Comparison of ENCODE assay signal across 19 cellular contexts in genomic region chr4:16852168-16852567, GRCh38. TPM values are rescaled to one million over a fixed set of nuclear protein-coding genes. Genes with fewer than 3 reads are reported as not detected.
DNase-seq lines count a peak whose midpoint lies in the region; ATAC-seq, FAIRE-seq and TF ChIP-seq lines count a peak whose summit lies in the region.
"Had no signal": no experiment of that assay in that cellular context is flagged by ENCODE, and none has a peak within 500 bp of the region (broad histone marks: within the 10 kb centered on the region; RNA-seq: fewer than 3 reads in every experiment).

No MANE protein-coding gene starts in this region.

- H3K4me1 ChIP-seq in left ventricle myocardium inferior (peaks cover 20% of the 10 kb centered on the region), endothelial cell of umbilical vein (ENCODE audit: control insufficient read depth, extremely low read depth, insufficient read depth, low read length) (peaks cover 26% of the 10 kb centered on the region), thyroid gland (peaks cover 0 to under 1% of the 10 kb centered on the region in 2 donors)
- H3K4me1 ChIP-seq: BLaER1 treated with 17β-estradiol and CSF1 and Interleukin-3, amounts not matched to agents 10 nM and 100 nM had no signal

- 60 to 76% methylated on average over 2 of the region's 2 CpGs for WGBS in thyroid gland, 2 donors

- H3K9me1 ChIP-seq in endothelial cell of umbilical vein (replicated peaks; ENCODE audit: control insufficient read depth, extremely low read depth, insufficient read depth, low read length): no peaks in the 10 kb centered on the region

- H3K36me3 ChIP-seq in left ventricle myocardium inferior (no peaks in the 10 kb centered on the region), endothelial cell of umbilical vein (ENCODE audit: control insufficient read depth in 2 of 2, extremely low read depth in 1 of 2, insufficient read depth in 2 of 2, low read length in 2 of 2) (peaks cover 0 to 2% of the 10 kb centered on the region in 2 experiments), thyroid gland (no peaks in the 10 kb centered on the region)
- H3K36me3 ChIP-seq: BLaER1 treated with 17β-estradiol and CSF1 and Interleukin-3, amounts not matched to agents 10 nM and 100 nM had no signal

- intact Hi-C loops in left ventricle myocardium inferior (cut with micrococcal nuclease) (no loop called here), Right ventricle myocardium superior (cut with DNase I) (no loop called here), endothelial cell of umbilical vein (cut with micrococcal nuclease) (no loop called here), thyroid gland (cut with DNase I) (no loop called here)

- no peaks in the 10 kb centered on the region for H4K20me1 ChIP-seq in endothelial cell of umbilical vein (replicated peaks; ENCODE audit: control insufficient read depth, extremely low read depth, insufficient read depth, low read length)
- H4K20me1 ChIP-seq: BLaER1 treated with 17β-estradiol and CSF1 and Interleukin-3, amounts not matched to agents 10 nM and 100 nM had no signal

- peak; percentile 15 for FAIRE-seq in endothelial cell of umbilical vein (lab: Jason Lieb, UNC)
- FAIRE-seq: GM12878 had no signal

- H3K4me3 ChIP-seq in left ventricle myocardium inferior (no peak overlapping the region), endothelial cell of umbilical vein (replicated peaks in 1 of 3; ENCODE audit: insufficient read depth in 1 of 3, low read depth in 1 of 3, low read length in 3 of 3) (no peak overlapping the region), thyroid gland (replicated peaks in 1 of 3) (no peak overlapping the region)
- H3K4me3 ChIP-seq: BLaER1 treated with 17β-estradiol and CSF1 and Interleukin-3, amounts not matched to agents 10 nM and 100 nM; GM12878 had no signal

- H3K4me2 ChIP-seq in endothelial cell of umbilical vein (ENCODE audit: insufficient read depth, low read length): peak overlapping the region; percentile 61
- H3K4me2 ChIP-seq: BLaER1 treated with 17β-estradiol and CSF1 and Interleukin-3, amounts not matched to agents 10 nM and 100 nM had no signal

- peak overlapping the region; percentile 29 for H2AFZ ChIP-seq in endothelial cell of umbilical vein (ENCODE audit: low read depth, low read length)

- dilution Hi-C loops in endothelial cell of umbilical vein (cut with MboI; ENCODE audit: extremely low pct_ligation_motif_present, low sequenced_read_pairs): no loop called here

- ATAC-seq in Right ventricle myocardium superior (ENCODE audit: poor library complexity) (no peak), SK-N-SH treated with all-trans-retinoic acid at 6 μM for 48 hours (peak; percentile 33; the same call in 2 of the 3 replicates), HG02852 (IDR thresholded peaks at IDR 0.05; ENCODE audit: unreplicated experiment) (no peak), HG02973 (IDR thresholded peaks at IDR 0.05; ENCODE audit: unreplicated experiment) (no peak)
- ATAC-seq: GM12878 had no signal

- H3K9me3 ChIP-seq in left ventricle myocardium inferior (replicated peaks) (peaks cover 6% of the 10 kb centered on the region), endothelial cell of umbilical vein (replicated peaks; ENCODE audit: control insufficient read depth, insufficient read depth, low read length) (no peaks in the 10 kb centered on the region), thyroid gland (no peaks in the 10 kb centered on the region)
- H3K9me3 ChIP-seq: BLaER1 treated with 17β-estradiol and CSF1 and Interleukin-3, amounts not matched to agents 10 nM and 100 nM had no signal

- no peaks in the 10 kb centered on the region for H3K27me3 ChIP-seq in left ventricle myocardium inferior (ENCODE audit: low read depth)
- no peaks in the 10 kb centered on the region for H3K27me3 ChIP-seq in endothelial cell of umbilical vein (ENCODE audit: control insufficient read depth in 2 of 2, insufficient read depth in 2 of 2, low read length in 2 of 2)
- H3K27me3 ChIP-seq in thyroid gland: no peaks in the 10 kb centered on the region
- H3K27me3 ChIP-seq: BLaER1 treated with 17β-estradiol and CSF1 and Interleukin-3, amounts not matched to agents 10 nM and 100 nM had no signal

- DNase-seq in left ventricle myocardium inferior (no peak), Right ventricle myocardium superior (no peak), endothelial cell of umbilical vein (ENCODE audit: low read depth, low spot score) (peak; percentile 40), thyroid gland (no peak), NCI-H2107 treated with DMSO at 0.1 percent for 48 hours (lab: John Stamatoyannopoulos, UW; ENCODE audit: unreplicated experiment) (no peak)
- DNase-seq: ACHN; CD4-positive, CD25-positive, alpha-beta regulatory T cell; DMS53; GOT3; H9 had no signal

- TF ChIP-seq CTCF in left ventricle myocardium inferior (IDR thresholded peaks at IDR 0.05; ENCODE audit: borderline replicate concordance) (no peak), endothelial cell of umbilical vein (IDR thresholded peaks at IDR 0.05; ENCODE audit: extremely low read depth in 1 of 2, insufficient read depth in 1 of 2, low read depth in 1 of 2, low read length in 2 of 2) (no peak), thyroid gland (IDR thresholded peaks at IDR 0.05) (no peak)

- H3K9ac ChIP-seq in endothelial cell of umbilical vein (replicated peaks; ENCODE audit: extremely low read depth, insufficient read depth, low read length): no peak overlapping the region
- H3K9ac ChIP-seq: BLaER1 treated with 17β-estradiol and CSF1 and Interleukin-3, amounts not matched to agents 10 nM and 100 nM had no signal

- TF ChIP-seq POLR2A in endothelial cell of umbilical vein (IDR thresholded peaks at IDR 0.05; ENCODE audit: low read depth, low read length): no peak
- TF ChIP-seq POLR2A in thyroid gland (IDR thresholded peaks at IDR 0.05): no peak

- BruUV-seq in endothelial cell of umbilical vein (replicated peaks; lab: Mats Ljungman, UMichigan): no TSS peak

- POLR2A ChIA-PET in endothelial cell of umbilical vein (lab: Charles Lee): no interaction called here

- peaks cover 3% of the 10 kb centered on the region for H3K79me2 ChIP-seq in endothelial cell of umbilical vein (ENCODE audit: control insufficient read depth, insufficient read depth, low read length)

- CTCF ChIA-PET in endothelial cell of umbilical vein (lab: Charles Lee): interaction anchor here (0.8 to 1.5 kb wide), 4 partner anchors 10 to 64 kb away, joined by 3 to 10 read pairs (median 5); no protein-coding TSS in a partner anchor

- H3K27ac ChIP-seq in left ventricle myocardium inferior (replicated peaks) (peak overlapping the region; percentile 57), endothelial cell of umbilical vein (ENCODE audit: insufficient read depth, low read depth, low read length) (no peak overlapping the region), thyroid gland (peak overlapping the region in 2 of 3 donors; percentile 25 to 48)
- H3K27ac ChIP-seq: BLaER1 treated with 17β-estradiol and CSF1 and Interleukin-3, amounts not matched to agents 10 nM and 100 nM had no signal

TF ChIP-seq in SK-N-SH treated with all-trans-retinoic acid at 6 μM for 48 hours, 23 proteins besides CTCF, POLR2A, EP300 and RAD21:
- TF ChIP-seq PPARA (CRISPR knock-in tag; IDR thresholded peaks at IDR 0.05; ENCODE audit: borderline replicate concordance) (no peak), RARB (CRISPR knock-in tag; IDR thresholded peaks at IDR 0.05) (no peak), ZNF565 (CRISPR knock-in tag; conservative IDR thresholded peaks at IDR 0.05; ENCODE audit: low read depth) (no peak), ARNTL (CRISPR knock-in tag; IDR thresholded peaks at IDR 0.05; ENCODE audit: borderline replicate concordance, low read depth) (no peak), CSDC2 (CRISPR knock-in tag; IDR thresholded peaks at IDR 0.05) (no peak)
TF ChIP-seq in SK-N-SH treated with all-trans-retinoic acid at 6 μM for 48 hours: peak in this region for 0.

TF ChIP-seq in endothelial cell of umbilical vein, 7 proteins besides CTCF, POLR2A, EP300 and RAD21:
- TF ChIP-seq POLR2AphosphoS5 (IDR thresholded peaks at IDR 0.05; ENCODE audit: insufficient read depth, low read depth, low read length) (no peak), FOS (IDR thresholded peaks at IDR 0.05; ENCODE audit: borderline replicate concordance, insufficient read depth, low read length) (peak; percentile 4), GATA2 (IDR thresholded peaks at IDR 0.05; ENCODE audit: insufficient read depth, insufficient read length, low read depth, low read length) (peak; percentile 35), MAX (IDR thresholded peaks at IDR 0.05; ENCODE audit: insufficient read depth, insufficient read length) (no peak), JUN (IDR thresholded peaks at IDR 0.05; ENCODE audit: borderline replicate concordance, insufficient read depth, insufficient read length, low read depth) (no peak), MYC (IDR thresholded peaks at IDR 0.05; ENCODE audit: low read depth, low read length) (no peak)

RNA-seq across cellular contexts. Expression of gene LDB2, which starts 46.3 kb away (rescaled TPM):
- 29.6 TPM for total RNA-seq in left ventricle myocardium inferior
- 18.5 TPM for total RNA-seq in Right ventricle myocardium superior
- 80.9 and 127 TPM in 2 replicates for total RNA-seq in endothelial cell of umbilical vein
- polyA plus RNA-seq in endothelial cell of umbilical vein: 177 and 223 TPM in 2 replicates
- polyA plus RNA-seq in endothelial cell of umbilical vein (2011; cell fraction: cytosol; rRNA removed): 96.2 and 115 TPM in 2 replicates
- polyA plus RNA-seq in endothelial cell of umbilical vein (2011; cell fraction: nucleus; rRNA removed): 206 and 233 TPM in 2 replicates
- polyA plus RNA-seq in endothelial cell of umbilical vein (2012): 33.8 and 37.8 TPM in 2 replicates
- polyA minus RNA-seq in endothelial cell of umbilical vein: 1,293 and 1,561 TPM in 2 replicates
- polyA minus RNA-seq in endothelial cell of umbilical vein (2011; cell fraction: cytosol; rRNA and poly(A)+ RNA removed): not detected
- polyA minus RNA-seq in endothelial cell of umbilical vein (2011; cell fraction: nucleus; rRNA and poly(A)+ RNA removed): 1,432 and 1,514 TPM in 2 replicates
- 10 to 100 TPM; 19.9 to 71.5 (median 41.1) TPM for total RNA-seq in thyroid gland
- total RNA-seq: A172; CD4-positive, CD25-positive, alpha-beta regulatory T cell; G401; HT-29 had no signal
- polyA plus RNA-seq: CD4-positive, CD25-positive, alpha-beta regulatory T cell; GM12878; IgD-negative memory B cell had no signal
